10 cellular contexts compared by ENCODE assay signal in genomic region chr22:45775569-45776312, GRCh38.
DNase-seq lines count a peak whose midpoint lies in the region; ATAC-seq and TF ChIP-seq lines count a peak whose summit lies in the region.
"Had no signal": no experiment of that assay in that cellular context is flagged by ENCODE, and none has a peak within 500 bp of the region (broad histone marks: within the 10 kb centered on the region; RNA-seq: fewer than 3 reads in every experiment).

No MANE protein-coding gene starts in this region.

- peaks cover 65% of the 10 kb centered on the region for H3K4me1 Mint-ChIP-seq in activated B cell treated with CpG ODN at 0.5 μM for 24 hours

- no peak overlapping the region for H3K27ac ChIP-seq in heart right ventricle
- no peak overlapping the region for H3K27ac ChIP-seq in osteoblast (ENCODE audit: low read depth, low read length)
- H3K27ac ChIP-seq in effector memory CD4-positive, alpha-beta T cell (ENCODE audit: insufficient read depth, low read length, poor library complexity, severe bottlenecking): no peak overlapping the region
- H3K27ac ChIP-seq in coronary artery: no peak overlapping the region

- H3K27me3 Mint-ChIP-seq in activated B cell treated with CpG ODN at 0.5 μM for 24 hours: no peaks in the 10 kb centered on the region
- H3K27me3 Mint-ChIP-seq: activated naive CD8-positive, alpha-beta T cell had no signal

- H3K4me3 Mint-ChIP-seq in activated B cell treated with CpG ODN at 0.5 μM for 24 hours: peak overlapping the region; percentile 68
- H3K4me3 Mint-ChIP-seq: activated naive CD8-positive, alpha-beta T cell had no signal

- no peak overlapping the region for H3K4me2 ChIP-seq in osteoblast (ENCODE audit: insufficient read depth, low read length)

- H3K27me3 ChIP-seq in heart right ventricle: no peaks in the 10 kb centered on the region
- no peaks in the 10 kb centered on the region for H3K27me3 ChIP-seq in osteoblast (ENCODE audit: insufficient read depth, low read length)
- H3K27me3 ChIP-seq in effector memory CD4-positive, alpha-beta T cell (replicated peaks; ENCODE audit: control insufficient read depth, insufficient read depth, low read length, poor library complexity, severe bottlenecking): no peaks in the 10 kb centered on the region

- H3K4me1 ChIP-seq in heart right ventricle (peaks cover 0 to 8% (median 0%) of the 10 kb centered on the region in 9 donors), osteoblast (ENCODE audit: insufficient read depth, low read length) (peaks cover 12% of the 10 kb centered on the region)
- no peaks in the 10 kb centered on the region for H3K4me1 ChIP-seq in effector memory CD4-positive, alpha-beta T cell (ENCODE audit: control insufficient read depth, insufficient read depth, low read length, poor library complexity, severe bottlenecking)

- no peaks in the 10 kb centered on the region for H3K9me3 Mint-ChIP-seq in activated B cell treated with CpG ODN at 0.5 μM for 24 hours

- DNase-seq in activated B cell treated with CpG ODN at 0.5 μM for 24 hours (peak; percentile 23), heart right ventricle (no peak), osteoblast (ENCODE audit: insufficient read length, low spot score, missing footprints) (no peak), coronary artery (ENCODE audit: low spot score) (no peak)
- no peak for DNase-seq in effector memory CD4-positive, alpha-beta T cell
- DNase-seq: NCI-H748 treated with DMSO at 0.1 percent for 48 hours had no signal

- peaks cover 0 to 19% (median 0%) of the 10 kb centered on the region in 9 donors for H3K36me3 ChIP-seq in heart right ventricle
- H3K36me3 ChIP-seq in osteoblast (ENCODE audit: insufficient read depth, low read length): peaks cover 20% of the 10 kb centered on the region
- no peaks in the 10 kb centered on the region for H3K36me3 ChIP-seq in effector memory CD4-positive, alpha-beta T cell (ENCODE audit: control insufficient read depth, insufficient read depth, low read length)

- H3K27ac Mint-ChIP-seq in activated B cell treated with CpG ODN at 0.5 μM for 24 hours: peak overlapping the region; percentile 82
- H3K27ac Mint-ChIP-seq: activated naive CD8-positive, alpha-beta T cell had no signal

- POLR2A ChIA-PET in activated B cell treated with CpG ODN at 0.5 μM for 24 hours (lab: Charles Lee): no interaction called here

- H4K20me1 ChIP-seq in osteoblast (ENCODE audit: insufficient read depth, low read length): peaks cover 26% of the 10 kb centered on the region

- ATAC-seq in GM18517 (IDR thresholded peaks at IDR 0.05; ENCODE audit: unreplicated experiment) (peak; percentile 62), GM21515 (IDR thresholded peaks at IDR 0.05; ENCODE audit: unreplicated experiment) (peak; percentile 61), HG03280 (IDR thresholded peaks at IDR 0.05; ENCODE audit: unreplicated experiment) (peak; percentile 68), activated B cell treated with CpG ODN at 0.5 μM for 24 hours (ENCODE audit: low read depth) (peak; percentile 87), heart right ventricle (no peak)

- H2AFZ ChIP-seq in osteoblast (ENCODE audit: low read length): no peak overlapping the region

- H3K36me3 Mint-ChIP-seq in activated B cell treated with CpG ODN at 0.5 μM for 24 hours (ENCODE audit: low read depth): peaks cover 16% of the 10 kb centered on the region

- WGBS in heart right ventricle, 2 donors: 92 to 93% methylated on average over 14 of the region's 14 CpGs

- intact Hi-C loops in activated B cell treated with CpG ODN at 0.5 μM for 24 hours (cut with micrococcal nuclease) (loop anchor here (2.0 kb wide), 1 partner anchor 15 kb away; no protein-coding TSS in a partner anchor), heart right ventricle (cut with DNase I) (no loop called here)

- CTCF ChIA-PET in activated B cell treated with CpG ODN at 0.5 μM for 24 hours (lab: Charles Lee): no interaction called here

- TF ChIP-seq CTCF in activated B cell treated with CpG ODN at 0.5 μM for 24 hours (IDR thresholded peaks at IDR 0.05) (no peak), heart right ventricle (IDR thresholded peaks at IDR 0.05) (no peak), osteoblast (IDR thresholded peaks at IDR 0.05; ENCODE audit: extremely low read depth, low read depth, low read length) (no peak), coronary artery (IDR thresholded peaks at IDR 0.05) (no peak)

- no peak overlapping the region for H3K4me3 ChIP-seq in heart right ventricle
- no peak overlapping the region for H3K4me3 ChIP-seq in osteoblast (ENCODE audit: insufficient read depth, low read length)
- H3K4me3 ChIP-seq in effector memory CD4-positive, alpha-beta T cell (ENCODE audit: insufficient read depth, low read depth, low read length, poor library complexity, severe bottlenecking): no peak overlapping the region
- no peak overlapping the region for H3K4me3 ChIP-seq in coronary artery

- peaks cover 77% of the 10 kb centered on the region for H3K79me2 ChIP-seq in osteoblast (ENCODE audit: insufficient read depth, low read length)

- peaks cover 0 to 6% (median 0%) of the 10 kb centered on the region in 11 donors for H3K9me3 ChIP-seq in heart right ventricle
- H3K9me3 ChIP-seq in osteoblast (ENCODE audit: low read depth, low read length): no peaks in the 10 kb centered on the region
- no peaks in the 10 kb centered on the region for H3K9me3 ChIP-seq in effector memory CD4-positive, alpha-beta T cell (ENCODE audit: control insufficient read depth, low read length)

Comparison
In these comparisons a context has a peak if more than half of its experiments do, and no peak if none do; other contexts are left out.
1. ATAC-seq: peak in GM18517 (single experiment), GM21515 (single experiment), HG03280 (single experiment) and activated B cell treated with CpG ODN at 0.5 μM for 24 hours (single experiment); none in heart right ventricle (0 of 8).